In genomic region chr10:73838827-73839226, GRCh38 we compare ENCODE assay signal across 1 cellular context.
TF ChIP-seq lines count a peak whose summit lies in the region.

No MANE protein-coding gene starts in this region.

TF ChIP-seq in GM23338, 12 proteins besides CTCF, POLR2A, EP300 and RAD21:
- TF ChIP-seq ETS1 (IDR thresholded peaks at IDR 0.05) (no peak), REST (IDR thresholded peaks at IDR 0.05; ENCODE audit: unreplicated experiment) (no peak), EZH2 (IDR thresholded peaks at IDR 0.05; ENCODE audit: low read depth, unreplicated experiment) (no peak), POLR2AphosphoS5 (IDR thresholded peaks at IDR 0.05; ENCODE audit: low read depth) (no peak), EZH2phosphoT487 (IDR thresholded peaks at IDR 0.05; ENCODE audit: unreplicated experiment) (no peak), NANOG (IDR thresholded peaks at IDR 0.05; ENCODE audit: borderline replicate concordance) (no peak), ZNF114 (CRISPR knock-in tag; IDR thresholded peaks at IDR 0.05) (no peak), CREB1 (CRISPR knock-in tag; IDR thresholded peaks at IDR 0.05; ENCODE audit: low read depth) (no peak), ZNF331 (CRISPR knock-in tag; IDR thresholded peaks at IDR 0.05; ENCODE audit: low read depth) (no peak), JUNB (IDR thresholded peaks at IDR 0.05; ENCODE audit: unreplicated experiment) (no peak), ZNF462 (CRISPR knock-in tag; IDR thresholded peaks at IDR 0.05) (no peak), STAT1 (IDR thresholded peaks at IDR 0.05; ENCODE audit: unreplicated experiment) (no peak)
